ENCODE assay signal across 18 cellular contexts in the genomic region with DNA sequence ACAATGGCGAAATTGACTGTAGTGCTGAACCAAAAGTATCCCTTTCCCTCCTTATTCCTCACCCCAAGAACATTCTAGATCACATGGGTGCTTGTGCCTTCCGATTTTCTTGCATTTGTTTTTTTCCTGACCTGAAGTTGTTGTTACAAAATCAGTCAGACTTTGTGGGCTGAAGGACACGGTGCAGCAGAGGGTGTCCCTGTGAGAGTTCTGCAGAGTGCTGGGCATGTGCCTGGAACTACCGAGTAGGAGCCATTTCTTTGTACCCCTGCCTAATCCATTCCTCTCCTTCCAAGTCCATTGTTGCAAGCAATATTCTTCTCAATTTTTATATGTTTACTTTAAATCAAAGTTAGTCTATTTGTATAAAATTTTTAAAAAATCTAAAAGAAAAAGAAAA. TPM values are rescaled to one million over a fixed set of nuclear protein-coding genes. Genes with fewer than 3 reads are reported as not detected.
A peak's percentile ranks its signal among the peaks of the same experiment; 100 is the strongest.
DNase-seq lines count a peak whose midpoint lies in the region; ATAC-seq and TF ChIP-seq lines count a peak whose summit lies in the region.
"Had no signal": no experiment of that assay in that cellular context is flagged by ENCODE, and none has a peak within 500 bp of the region (broad histone marks: within the 10 kb centered on the region; RNA-seq: fewer than 3 reads in every experiment).

No MANE protein-coding gene starts in this region.

- H3K36me3 Mint-ChIP-seq in nephron progenitor cell (ENCODE audit: low read depth), result peaks cover 43% of the 10 kb centered on the region

- no peak for DNase-seq in stimulated activated naive CD8-positive, alpha-beta T cell treated with anti-CD3 and anti-CD28 coated beads, Interleukin-15, amount 100 ng/mL, for 72 hours
- no peak for DNase-seq in stimulated activated naive CD8-positive, alpha-beta T cell treated with anti-CD3 and anti-CD28 coated beads, Interleukin-15, Interleukin-2, amounts not matched to agents 100 U/mL and 50 U/mL, for 24 hours
- DNase-seq in dorsolateral prefrontal cortex (no peak), nephron progenitor cell (no peak)
- DNase-seq: Caco-2; CD4-positive, CD25-positive, alpha-beta regulatory T cell; DMS153; DND-41; H9 had no signal

- no peaks in the 10 kb centered on the region for H3K9me3 Mint-ChIP-seq in stimulated activated naive CD8-positive, alpha-beta T cell treated with anti-CD3 and anti-CD28 coated beads, Interleukin-15, amount 100 ng/mL, for 72 hours
- no peaks in the 10 kb centered on the region for H3K9me3 Mint-ChIP-seq in nephron progenitor cell
- H3K9me3 Mint-ChIP-seq: CD8-positive, alpha-beta T cell; GM23338; H9 had no signal

- H3K4me1 Mint-ChIP-seq in stimulated activated naive CD8-positive, alpha-beta T cell treated with anti-CD3 and anti-CD28 coated beads, Interleukin-15, amount 100 ng/mL, for 72 hours, result peaks cover 1% of the 10 kb centered on the region
- H3K4me1 Mint-ChIP-seq in nephron progenitor cell, result peaks cover 18% of the 10 kb centered on the region

- peak overlapping the region; percentile 13 to 30 for H3K27ac Mint-ChIP-seq in stimulated activated naive CD8-positive, alpha-beta T cell treated with anti-CD3 and anti-CD28 coated beads, Interleukin-15, amount 100 ng/mL, for 72 hours
- H3K27ac Mint-ChIP-seq in nephron progenitor cell, result peak overlapping the region; percentile 73
- H3K27ac Mint-ChIP-seq: CD4-positive, CD25-positive, alpha-beta regulatory T cell; CD8-positive, alpha-beta T cell; GM23338 had no signal

- H3K27me3 Mint-ChIP-seq in stimulated activated naive CD8-positive, alpha-beta T cell treated with anti-CD3 and anti-CD28 coated beads, Interleukin-15, amount 100 ng/mL, for 72 hours, result no peaks in the 10 kb centered on the region
- no peaks in the 10 kb centered on the region for H3K27me3 Mint-ChIP-seq in nephron progenitor cell (ENCODE audit: low read depth, poor library complexity)
- H3K27me3 Mint-ChIP-seq: CD4-positive, CD25-positive, alpha-beta regulatory T cell had no signal

- peak overlapping the region in 44 of 59 donors; percentile 9 to 85 (median 61) for H3K27ac ChIP-seq in dorsolateral prefrontal cortex
- H3K27ac ChIP-seq: C4-2B had no signal

- ATAC-seq in stimulated activated naive CD8-positive, alpha-beta T cell treated with anti-CD3 and anti-CD28 coated beads, Interleukin-15, amount 100 ng/mL, for 72 hours, result no peak
- no peak for ATAC-seq in stimulated activated naive CD8-positive, alpha-beta T cell treated with anti-CD3 and anti-CD28 coated beads, Interleukin-15, Interleukin-2, amounts not matched to agents 100 U/mL and 50 U/mL, for 24 hours
- ATAC-seq in GM18511 (IDR thresholded peaks at IDR 0.05; ENCODE audit: unreplicated experiment), result no peak
- ATAC-seq in GM19351 (IDR thresholded peaks at IDR 0.05; ENCODE audit: unreplicated experiment), result no peak
- ATAC-seq: CD8-positive, alpha-beta T cell; HCT116 had no signal

- H3K27me3 ChIP-seq in dorsolateral prefrontal cortex, result no peaks in the 10 kb centered on the region

- intact Hi-C loops in dorsolateral prefrontal cortex (cut with DNase I), result loop anchor here in 1 of 2 donors (5.0 to 10.0 kb wide), 2 partner anchors 67 to 335 kb away; no protein-coding TSS in a partner anchor

- H3K4me3 Mint-ChIP-seq in stimulated activated naive CD8-positive, alpha-beta T cell treated with anti-CD3 and anti-CD28 coated beads, Interleukin-15, amount 100 ng/mL, for 72 hours, result no peak overlapping the region
- H3K4me3 Mint-ChIP-seq in nephron progenitor cell, result no peak overlapping the region
- H3K4me3 Mint-ChIP-seq: CD4-positive, CD25-positive, alpha-beta regulatory T cell; CD8-positive, alpha-beta T cell; GM23338; H9 had no signal

- TF ChIP-seq CTCF in dorsolateral prefrontal cortex (IDR thresholded peaks at IDR 0.05 in 54 of 56, conservative IDR thresholded peaks at IDR 0.05 in 2 of 56; ENCODE audit: low read depth in 1 of 56, partially characterized antibody in 56 of 56), result no peak
- no peak for TF ChIP-seq CTCF in nephron progenitor cell (IDR thresholded peaks at IDR 0.05)

- H3K4me3 ChIP-seq in dorsolateral prefrontal cortex, result no peak overlapping the region
- H3K4me3 ChIP-seq: GM23338 had no signal

RNA-seq across cellular contexts. Expression of a gene that starts 35.3 kb away (rescaled TPM):
- 1 to 10 TPM in 22 of 120 experiments, under 1 TPM in 78, not detected in 20; 0.26 to 1.9 (median 0.63) TPM for total RNA-seq in dorsolateral prefrontal cortex
- total RNA-seq: A172; A673; CD4-positive, CD25-positive, alpha-beta regulatory T cell; CD8-positive, alpha-beta T cell; GM23338; H4; H9 had no signal
